ENCODE assay signal across 21 cellular contexts in the genomic region with DNA sequence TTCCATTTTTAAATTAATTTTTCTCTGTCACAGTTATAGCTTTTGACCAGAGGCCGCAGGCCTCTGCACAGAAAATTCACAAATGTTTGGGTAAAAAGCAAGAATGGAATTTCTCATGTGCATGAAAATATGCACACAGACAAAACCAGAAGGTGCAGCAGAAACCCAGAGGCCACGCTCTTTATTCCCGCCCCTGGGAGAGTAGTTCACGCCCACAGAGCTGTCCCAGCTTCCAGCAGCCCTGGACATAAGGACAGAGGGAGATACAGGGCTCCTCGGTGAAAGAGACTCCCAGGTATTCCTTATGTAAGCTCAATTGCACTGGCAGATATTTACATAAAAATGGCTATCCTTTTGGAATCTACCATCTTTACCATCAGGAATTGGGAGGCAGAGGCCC.
"Had no signal": no experiment of that assay in that cellular context is flagged by ENCODE, and none has a peak within 500 bp of the region (broad histone marks: within the 10 kb centered on the region; RNA-seq: fewer than 3 reads in every experiment).

No MANE protein-coding gene starts in this region.

- H3K27me3 ChIP-seq: gastrocnemius medialis had no signal

- H3K27ac ChIP-seq: coronary artery, dorsolateral prefrontal cortex, esophagus squamous epithelium, gastrocnemius medialis, heart right ventricle, left lung, lower lobe of right lung had no signal

- ATAC-seq: gastrocnemius medialis, heart right ventricle, left cardiac atrium, left lung, left ventricle myocardium superior, lower lobe of right lung, mucosa of descending colon had no signal

- H3K9me3 ChIP-seq: esophagus squamous epithelium, gastrocnemius medialis, heart right ventricle, left lung, lower lobe of right lung, mucosa of descending colon had no signal

- H3K27ac Mint-ChIP-seq: mesothelial cell of epicardium had no signal

- H3K4me1 Mint-ChIP-seq: naive B cell had no signal

- H3K36me3 ChIP-seq: esophagus squamous epithelium, gastrocnemius medialis, heart right ventricle, left lung, lower lobe of right lung had no signal

- H3K4me3 ChIP-seq: coronary artery, dorsolateral prefrontal cortex, esophagus squamous epithelium, gastrocnemius medialis, heart right ventricle, left lung, lower lobe of right lung, mucosa of descending colon had no signal

- DNase-seq: dermis blood vessel endothelial cell; dorsolateral prefrontal cortex; effector CD4-positive, alpha-beta T cell; effector memory CD4-positive, alpha-beta T cell; esophagus squamous epithelium; foreskin fibroblast; foreskin melanocyte; gastrocnemius medialis; glutamatergic neuron; head of caudate nucleus; heart right ventricle; hippocampal formation; left cardiac atrium; left lung; left ventricle myocardium superior; lower lobe of right lung; mesenchymal stem cell; mucosa of descending colon; naive B cell had no signal

- H3K9me3 Mint-ChIP-seq: mesothelial cell of epicardium had no signal

- H3K36me3 Mint-ChIP-seq: mesothelial cell of epicardium, naive B cell had no signal

- H3K4me1 ChIP-seq: esophagus squamous epithelium, gastrocnemius medialis, heart right ventricle, left lung, lower lobe of right lung had no signal

- H3K4me3 Mint-ChIP-seq: mesothelial cell of epicardium, naive B cell had no signal
